ENCODE assay signal across 18 cellular contexts in genomic region chr17:10099051-10099571, GRCh38.
DNase-seq lines count a peak whose midpoint lies in the region; ATAC-seq and TF ChIP-seq lines count a peak whose summit lies in the region.
"Had no signal": no experiment of that assay in that cellular context is flagged by ENCODE, and none has a peak within 500 bp of the region (broad histone marks: within the 10 kb centered on the region; RNA-seq: fewer than 3 reads in every experiment).

No MANE protein-coding gene starts in this region.

- ATAC-seq in left ventricle myocardium superior (peak; percentile 61), HG03469 (IDR thresholded peaks at IDR 0.05; ENCODE audit: unreplicated experiment) (no peak)
- ATAC-seq: left lobe of liver had no signal

- intact Hi-C loops in left ventricle myocardium superior (cut with micrococcal nuclease), result no loop called here

- no peak overlapping the region for H3K4me3 ChIP-seq in astrocyte of the spinal cord (ENCODE audit: low read depth, low read length)
- H3K4me3 ChIP-seq: cardiac muscle cell, pancreas, upper lobe of left lung had no signal

- DNase-seq in GM04504 (ENCODE audit: low read depth) (peak; percentile 71), astrocyte of the spinal cord (ENCODE audit: low read depth, low spot score) (peak; percentile 19), left ventricle myocardium superior (no peak), stromal cell of bone marrow (ENCODE audit: low read depth) (peak; percentile 49)
- no peak for DNase-seq in activated CD8-positive, alpha-beta memory T cell treated with anti-CD3 and anti-CD28 coated beads, Interleukin-2, amount 50 U/mL, for 4 hours
- no peak for DNase-seq in central memory CD4-positive, alpha-beta T cell
- DNase-seq in activated naive CD8-positive, alpha-beta T cell treated with anti-CD3 and anti-CD28 coated beads for 36 hours, result no peak
- DNase-seq: activated CD4-positive, CD25-positive, alpha-beta regulatory T cell treated with anti-CD3 and anti-CD28 coated beads, Interleukin-2, amount 50 U/mL, for 72 hours; Calu3; MM.1S; NCI-H526; pancreas; SK-N-SH; upper lobe of left lung had no signal

- in situ Hi-C loops in astrocyte of the spinal cord (cut with HindIII; ENCODE audit: low sequenced_read_pairs), result no loop called here

- H3K4me1 Mint-ChIP-seq in activated naive CD8-positive, alpha-beta T cell treated with anti-CD3 and anti-CD28 coated beads for 36 hours, result peaks cover 2% of the 10 kb centered on the region

- H3K4me3 Mint-ChIP-seq in activated naive CD8-positive, alpha-beta T cell treated with anti-CD3 and anti-CD28 coated beads for 36 hours, result no peak overlapping the region
- H3K4me3 Mint-ChIP-seq: activated T-helper 1 cell treated with anti-CD3 and anti-CD28 coated beads, Interleukin-12 subunit alpha, Interleukin-12 subunit beta, Interleukin-2, Interleukin-4 antibody, amounts not matched to agents 30 ng/mL and 10 ng/mL and 1 ng/mL, durations not matched to agents 14 hours and 24 hours and 36 hours had no signal

- TF ChIP-seq CTCF in astrocyte of the spinal cord (IDR thresholded peaks at IDR 0.05; ENCODE audit: low read depth, low read length), result no peak

- no peaks in the 10 kb centered on the region for H3K27me3 Mint-ChIP-seq in activated naive CD8-positive, alpha-beta T cell treated with anti-CD3 and anti-CD28 coated beads for 36 hours

- H3K36me3 Mint-ChIP-seq in activated naive CD8-positive, alpha-beta T cell treated with anti-CD3 and anti-CD28 coated beads for 36 hours, result no peaks in the 10 kb centered on the region

- H3K27ac Mint-ChIP-seq in activated naive CD8-positive, alpha-beta T cell treated with anti-CD3 and anti-CD28 coated beads for 36 hours, result no peak overlapping the region
- H3K27ac Mint-ChIP-seq: activated T-helper 1 cell treated with anti-CD3 and anti-CD28 coated beads, Interleukin-12 subunit alpha, Interleukin-12 subunit beta, Interleukin-2, Interleukin-4 antibody, amounts not matched to agents 30 ng/mL and 10 ng/mL and 1 ng/mL, durations not matched to agents 14 hours and 24 hours and 36 hours had no signal

- H3K9me3 Mint-ChIP-seq in activated naive CD8-positive, alpha-beta T cell treated with anti-CD3 and anti-CD28 coated beads for 36 hours, result no peaks in the 10 kb centered on the region
- H3K9me3 Mint-ChIP-seq: activated T-helper 1 cell treated with anti-CD3 and anti-CD28 coated beads, Interleukin-12 subunit alpha, Interleukin-12 subunit beta, Interleukin-2, Interleukin-4 antibody, amounts not matched to agents 30 ng/mL and 10 ng/mL and 1 ng/mL, durations not matched to agents 14 hours and 24 hours and 36 hours had no signal

Comparison
In these comparisons a context has a peak if more than half of its experiments do, and no peak if none do; other contexts are left out.
1. DNase-seq: peak in GM04504 (single experiment), astrocyte of the spinal cord (single experiment) and stromal cell of bone marrow (single experiment); none in left ventricle myocardium superior (single experiment), activated CD8-positive, alpha-beta memory T cell treated with anti-CD3 and anti-CD28 coated beads, Interleukin-2, amount 50 U/mL, for 4 hours (single experiment), central memory CD4-positive, alpha-beta T cell (single experiment) and activated naive CD8-positive, alpha-beta T cell treated with anti-CD3 and anti-CD28 coated beads for 36 hours (single experiment).